8 cellular contexts compared by ENCODE assay signal in the genomic region with DNA sequence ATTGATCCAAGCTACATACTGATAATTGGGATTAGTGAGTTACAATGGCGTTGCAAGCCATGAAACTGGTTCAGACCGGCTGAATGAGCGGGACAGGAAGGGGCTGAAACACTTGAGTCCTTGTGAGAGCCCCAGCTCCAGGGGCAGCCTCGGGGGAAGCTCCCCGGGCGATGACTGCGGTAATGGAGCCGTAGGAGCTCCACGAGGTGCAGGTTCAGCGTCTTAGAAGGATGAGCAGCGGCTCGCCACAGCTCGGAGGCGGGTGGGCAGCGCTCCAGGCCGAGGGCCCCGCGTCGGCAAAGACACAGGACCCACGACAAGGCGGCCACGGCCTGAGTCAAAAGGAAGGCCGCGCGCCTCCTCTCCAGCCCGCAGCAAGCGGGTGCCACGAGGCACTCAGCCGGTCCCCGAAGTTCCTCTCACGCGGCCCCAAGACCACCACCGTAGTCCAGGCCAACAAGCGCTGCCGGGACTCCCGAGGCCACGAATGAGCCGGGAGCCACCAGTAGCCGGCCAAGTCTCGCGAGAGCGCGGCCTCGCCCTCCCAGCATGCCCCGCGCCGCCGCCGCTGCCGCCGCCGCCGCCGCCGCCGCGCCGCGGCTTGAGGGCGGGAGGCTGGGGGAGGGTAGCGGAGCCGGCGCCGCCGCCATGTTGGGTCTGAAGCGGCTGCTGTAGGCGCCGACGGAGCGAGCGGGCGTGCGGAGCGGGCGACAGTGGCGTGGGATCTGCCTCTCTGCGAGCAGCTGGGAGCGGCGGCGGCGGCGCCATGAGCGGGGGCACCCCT. TPM values are rescaled to one million over a fixed set of nuclear protein-coding genes. Genes with fewer than 3 reads are reported as not detected.
DNase-seq lines count a peak whose midpoint lies in the region; ATAC-seq and TF ChIP-seq lines count a peak whose summit lies in the region.

Gene LSM14A (plus strand): TSS at position 628 of the 784 bp plus-strand sequence. CDS start 139 bp downstream, at position 767.

- no peak for TF ChIP-seq CTCF in KMS-11 (conservative IDR thresholded peaks at IDR 0.05; ENCODE audit: low read depth, low read length)
- no peak for TF ChIP-seq CTCF in fibroblast of mammary gland (conservative IDR thresholded peaks at IDR 0.05; ENCODE audit: control insufficient read depth, insufficient read depth, low read depth, low read length)
- no peak for TF ChIP-seq CTCF in natural killer cell (IDR thresholded peaks at IDR 0.05)

- intact Hi-C loops in natural killer cell (cut with micrococcal nuclease): loop anchor here (1.0 to 5.0 kb wide), 3 partner anchors 13 to 180 kb away; no protein-coding TSS in a partner anchor

- peaks cover 37% of the 10 kb centered on the region for H3K4me1 ChIP-seq in KMS-11 (ENCODE audit: low read depth, poor library complexity, severe bottlenecking)

- H3K4me3 ChIP-seq in KMS-11 (IDR thresholded peaks at IDR 0.05; ENCODE audit: insufficient read depth, low read depth, low read length): peak within 1 kb of the TSS; percentile 46
- H3K4me3 ChIP-seq in fibroblast of mammary gland (ENCODE audit: control insufficient read depth, low read depth, low read length): peak within 1 kb of the TSS; percentile 73

- peak within 1 kb of the TSS; percentile 98 for H3K27ac ChIP-seq in KMS-11

- peak within 1 kb of the TSS; percentile 72 for H3K4me2 ChIP-seq in KMS-11

- H3K36me3 Mint-ChIP-seq in activated T-helper 17 cell treated with anti-CD3 and anti-CD28 coated beads, Interleukin-2, amount 50 U/mL, for 72 hours (ENCODE audit: low read depth): peaks cover 48% of the 10 kb centered on the region
- no peaks in the 10 kb centered on the region for H3K36me3 Mint-ChIP-seq in natural killer cell

- no peaks in the 10 kb centered on the region for H3K36me3 ChIP-seq in KMS-11 (ENCODE audit: insufficient read depth)

- ATAC-seq in GM21723 (IDR thresholded peaks at IDR 0.05; ENCODE audit: unreplicated experiment) (peak; percentile 63), natural killer cell (peak; percentile 80 to 96 (median 85))
- ATAC-seq in activated T-helper 17 cell treated with anti-CD3 and anti-CD28 coated beads, Interleukin-2, amount 50 U/mL, for 72 hours (replicated peaks): peak; percentile 80

- no peaks in the 10 kb centered on the region for H3K9me3 Mint-ChIP-seq in activated T-helper 17 cell treated with anti-CD3 and anti-CD28 coated beads, Interleukin-2, amount 50 U/mL, for 72 hours
- no peaks in the 10 kb centered on the region for H3K9me3 Mint-ChIP-seq in natural killer cell

- H3K27ac Mint-ChIP-seq in activated T-helper 17 cell treated with anti-CD3 and anti-CD28 coated beads, Interleukin-2, amount 50 U/mL, for 72 hours: peak within 1 kb of the TSS; percentile 98
- peak within 1 kb of the TSS; percentile 86 to 90 for H3K27ac Mint-ChIP-seq in natural killer cell

- no peaks in the 10 kb centered on the region for H3K27me3 Mint-ChIP-seq in activated T-helper 17 cell treated with anti-CD3 and anti-CD28 coated beads, Interleukin-2, amount 50 U/mL, for 72 hours
- H3K27me3 Mint-ChIP-seq in natural killer cell (ENCODE audit: low read depth in 2 of 2): peaks cover 4 to 8% of the 10 kb centered on the region in 2 donors

- peak; percentile 79 for DNase-seq in DMS53 treated with DMSO at 0.1 percent for 48 hours (lab: John Stamatoyannopoulos, UW; ENCODE audit: unreplicated experiment)
- peak; percentile 91 for DNase-seq in RPMI7951 (ENCODE audit: low read depth)
- DNase-seq in fibroblast of mammary gland (ENCODE audit: low read depth): peak; percentile 88
- peak; percentile 96 for DNase-seq in natural killer cell
- DNase-seq in stimulated activated naive CD4-positive, alpha-beta T cell (lab: John Stamatoyannopoulos, UW): peak; percentile 90 to 95 (median 90)

- H3K9ac ChIP-seq in KMS-11: peak within 1 kb of the TSS; percentile 99

- peak within 1 kb of the TSS; percentile 86 for H3K4me3 Mint-ChIP-seq in activated T-helper 17 cell treated with anti-CD3 and anti-CD28 coated beads, Interleukin-2, amount 50 U/mL, for 72 hours
- H3K4me3 Mint-ChIP-seq in natural killer cell: peak within 1 kb of the TSS; percentile 96

- peaks cover 16% of the 10 kb centered on the region for H3K4me1 Mint-ChIP-seq in activated T-helper 17 cell treated with anti-CD3 and anti-CD28 coated beads, Interleukin-2, amount 50 U/mL, for 72 hours
- H3K4me1 Mint-ChIP-seq in natural killer cell: peaks cover 29 to 48% of the 10 kb centered on the region in 2 donors

- H4K20me1 ChIP-seq in KMS-11 (ENCODE audit: insufficient read depth): peaks cover 22% of the 10 kb centered on the region; the same call in 1 of the 2 replicates

- peak within 1 kb of the TSS; percentile 91 for H2AFZ ChIP-seq in KMS-11 (ENCODE audit: low read depth)

- H3K27me3 ChIP-seq in KMS-11 (ENCODE audit: insufficient read depth, low read depth): no peaks in the 10 kb centered on the region

- peaks cover 46% of the 10 kb centered on the region for H3K79me2 ChIP-seq in KMS-11 (ENCODE audit: insufficient read depth, low read depth)

RNA-seq across cellular contexts. Expression of gene LSM14A, which starts in this region (rescaled TPM):
- total RNA-seq in RPMI7951 (2014; rRNA removed; shearing (Covaris generic)): 50.3 and 62.8 TPM in 2 replicates
- 100 to 1,000 TPM in 1 of 2 donors, 10 to 100 TPM in 1; 88.5 to 105 TPM for total RNA-seq in activated T-helper 17 cell treated with anti-CD3 and anti-CD28 coated beads, Interleukin-2, amount 50 U/mL, for 72 hours
- total RNA-seq in natural killer cell: 100 to 1,000 TPM; 201 to 246 (median 202) TPM

Comparison
In these comparisons a context has a peak if more than half of its experiments do, and no peak if none do; other contexts are left out.
1. Peak in every context shown above with its lines: DNase-seq, ATAC-seq, H3K4me3 ChIP-seq and H3K27ac ChIP-seq.